Comparison of ENCODE assay signal across 8 cellular contexts in genomic region chr19:10419646-10420443, GRCh38. TPM values are rescaled to one million over a fixed set of nuclear protein-coding genes. Genes with fewer than 3 reads are reported as not detected.
DNase-seq lines count a peak whose midpoint lies in the region; ATAC-seq and TF ChIP-seq lines count a peak whose summit lies in the region.

No MANE protein-coding gene starts in this region.

- WGBS in right cardiac atrium = 1% methylated on average over 60 of the region's 61 CpGs

- no peaks in the 10 kb centered on the region for H3K79me2 ChIP-seq in ACC112 (ENCODE audit: control insufficient read depth, insufficient read depth, low read length, unreplicated experiment)

- DNase-seq in GM06990 (ENCODE audit: extremely low read depth, insufficient read length) (peak; percentile 83), NCI-H510A (lab: John Stamatoyannopoulos, UW) (peak; percentile 93), right cardiac atrium (no peak)
- DNase-seq in activated T-cell treated with anti-CD3 and anti-CD28 coated beads, Interleukin-2, amount 50 U/mL, for 72 hours = peak; percentile 63 to 71
- DNase-seq in stimulated activated effector memory CD8-positive, alpha-beta T cell treated with anti-CD3 and anti-CD28 coated beads, Interleukin-12 subunit alpha, Interleukin-12 subunit beta, amount 100 ng/mL, for 72 hours (ENCODE audit: low spot score in 2 of 2) = peak; percentile 56 to 84

- H3K4me1 Mint-ChIP-seq in activated T-cell treated with anti-CD3 and anti-CD28 coated beads, Interleukin-2, amount 50 U/mL, for 72 hours (ENCODE audit: low read depth) = peaks cover 76% of the 10 kb centered on the region
- peaks cover 80% of the 10 kb centered on the region for H3K4me1 Mint-ChIP-seq in stimulated activated effector memory CD8-positive, alpha-beta T cell treated with anti-CD3 and anti-CD28 coated beads, Interleukin-12 subunit alpha, Interleukin-12 subunit beta, amount 100 ng/mL, for 72 hours

- intact Hi-C loops in right cardiac atrium (cut with DNase I) = loop anchor here in 1 of 4 donors (10.0 kb wide), 1 partner anchor 565 kb away; no protein-coding TSS in a partner anchor

- H3K4me3 ChIP-seq in ACC112 (ENCODE audit: low read depth, low read length) (peak overlapping the region; percentile 79), GM06990 (replicated peaks; ENCODE audit: low read depth, low read length) (peak overlapping the region; percentile 52), right cardiac atrium (ENCODE audit: low read length) (peak overlapping the region; percentile 9)

- ATAC-seq in activated T-cell treated with anti-CD3 and anti-CD28 coated beads, Interleukin-2, amount 50 U/mL, for 72 hours (replicated peaks in 1 of 2) = peak; percentile 26 to 37
- ATAC-seq in right cardiac atrium (no peak), HG03135 (IDR thresholded peaks at IDR 0.05; ENCODE audit: unreplicated experiment) (no peak), HG03108 (IDR thresholded peaks at IDR 0.05; ENCODE audit: unreplicated experiment) (no peak)
- ATAC-seq in stimulated activated effector memory CD8-positive, alpha-beta T cell treated with anti-CD3 and anti-CD28 coated beads, Interleukin-12 subunit alpha, Interleukin-12 subunit beta, amount 100 ng/mL, for 72 hours = peak; percentile 43

- peaks cover 35% of the 10 kb centered on the region; the same call in 1 of the 2 replicates for H3K27me3 ChIP-seq in ACC112 (ENCODE audit: insufficient read depth, low read length)
- H3K27me3 ChIP-seq in GM06990 (replicated peaks; ENCODE audit: control insufficient read depth, insufficient read depth, low read length) = no peaks in the 10 kb centered on the region
- H3K27me3 ChIP-seq in right cardiac atrium (ENCODE audit: control insufficient read depth, insufficient read depth) = no peaks in the 10 kb centered on the region

- H3K9me3 Mint-ChIP-seq in activated T-cell treated with anti-CD3 and anti-CD28 coated beads, Interleukin-2, amount 50 U/mL, for 72 hours = no peaks in the 10 kb centered on the region
- H3K9me3 Mint-ChIP-seq in stimulated activated effector memory CD8-positive, alpha-beta T cell treated with anti-CD3 and anti-CD28 coated beads, Interleukin-12 subunit alpha, Interleukin-12 subunit beta, amount 100 ng/mL, for 72 hours = no peaks in the 10 kb centered on the region

- no peak overlapping the region for H3K27ac ChIP-seq in ACC112 (ENCODE audit: low read depth, low read length)
- H3K27ac ChIP-seq in right cardiac atrium (ENCODE audit: low read length) = no peak overlapping the region

- H3K36me3 ChIP-seq in ACC112 (ENCODE audit: insufficient read depth, low read length) = no peaks in the 10 kb centered on the region
- no peaks in the 10 kb centered on the region for H3K36me3 ChIP-seq in GM06990 (ENCODE audit: control insufficient read depth, insufficient read depth, low read length)

- peak; percentile 3 for TF ChIP-seq CTCF in GM06990 (IDR thresholded peaks at IDR 0.05; ENCODE audit: insufficient read depth, low read length, poor library complexity, severe bottlenecking)

- H2AFZ ChIP-seq in ACC112 (ENCODE audit: low read length, unreplicated experiment) = peak overlapping the region; percentile 43

- peaks cover 45% of the 10 kb centered on the region for H3K27me3 Mint-ChIP-seq in activated T-cell treated with anti-CD3 and anti-CD28 coated beads, Interleukin-2, amount 50 U/mL, for 72 hours (ENCODE audit: low read depth)

- H3K27ac Mint-ChIP-seq in activated T-cell treated with anti-CD3 and anti-CD28 coated beads, Interleukin-2, amount 50 U/mL, for 72 hours = peak overlapping the region; percentile 6
- H3K27ac Mint-ChIP-seq in stimulated activated effector memory CD8-positive, alpha-beta T cell treated with anti-CD3 and anti-CD28 coated beads, Interleukin-12 subunit alpha, Interleukin-12 subunit beta, amount 100 ng/mL, for 72 hours = peak overlapping the region; percentile 90

- H3K36me3 Mint-ChIP-seq in activated T-cell treated with anti-CD3 and anti-CD28 coated beads, Interleukin-2, amount 50 U/mL, for 72 hours (ENCODE audit: insufficient read depth in 2 of 2) = peaks cover 0 to 4% of the 10 kb centered on the region in 2 donors
- H3K36me3 Mint-ChIP-seq in stimulated activated effector memory CD8-positive, alpha-beta T cell treated with anti-CD3 and anti-CD28 coated beads, Interleukin-12 subunit alpha, Interleukin-12 subunit beta, amount 100 ng/mL, for 72 hours = peaks cover 47% of the 10 kb centered on the region

- H3K4me3 Mint-ChIP-seq in activated T-cell treated with anti-CD3 and anti-CD28 coated beads, Interleukin-2, amount 50 U/mL, for 72 hours = peak overlapping the region; percentile 94 to 96
- peak overlapping the region; percentile 81 for H3K4me3 Mint-ChIP-seq in stimulated activated effector memory CD8-positive, alpha-beta T cell treated with anti-CD3 and anti-CD28 coated beads, Interleukin-12 subunit alpha, Interleukin-12 subunit beta, amount 100 ng/mL, for 72 hours

- H3K4me1 ChIP-seq in ACC112 (ENCODE audit: control insufficient read depth, insufficient read depth, low read length, unreplicated experiment) = peaks cover 28% of the 10 kb centered on the region
- peaks cover 4% of the 10 kb centered on the region for H3K4me1 ChIP-seq in right cardiac atrium (ENCODE audit: control insufficient read depth, insufficient read depth, low read length)

- no peaks in the 10 kb centered on the region for H3K9me3 ChIP-seq in right cardiac atrium (ENCODE audit: control insufficient read depth, low read length)

RNA-seq across cellular contexts. Expression of gene PDE4A, which starts 0.5 kb away (rescaled TPM):
- total RNA-seq in activated T-cell treated with anti-CD3 and anti-CD28 coated beads, Interleukin-2, amount 50 U/mL, for 72 hours = 10 to 100 TPM; 21.8 to 36.8 TPM
- total RNA-seq in right cardiac atrium = 10 to 100 TPM in 3 of 4 donors, 1 to 10 TPM in 1; 8.4 to 14.2 (median 11.0) TPM
- polyA plus RNA-seq in right cardiac atrium = 5.5 TPM

RNA-seq across cellular contexts. Expression of gene CDC37, which starts 16.5 kb away (rescaled TPM):
- 100 to 1,000 TPM; 128 to 137 TPM for total RNA-seq in activated T-cell treated with anti-CD3 and anti-CD28 coated beads, Interleukin-2, amount 50 U/mL, for 72 hours
- 100 to 1,000 TPM; 131 to 133 (median 132) TPM for total RNA-seq in right cardiac atrium
- polyA plus RNA-seq in right cardiac atrium = 228 TPM

RNA-seq across cellular contexts. Expression of gene TYK2, which starts 39.5 kb away (rescaled TPM):
- 100 to 1,000 TPM; 174 to 222 TPM for total RNA-seq in activated T-cell treated with anti-CD3 and anti-CD28 coated beads, Interleukin-2, amount 50 U/mL, for 72 hours
- 10 to 100 TPM; 56.3 to 77.0 (median 73.4) TPM for total RNA-seq in right cardiac atrium
- polyA plus RNA-seq in right cardiac atrium = 71.6 TPM

Comparison
In these comparisons a context has a peak if more than half of its experiments do, and no peak if none do; other contexts are left out.
1. H3K4me3 ChIP-seq: peak in every context shown above with its lines; median percentile 79 in ACC112; 52 in GM06990; 9 in right cardiac atrium.
2. DNase-seq: peak in GM06990 (single experiment), NCI-H510A (single experiment), activated T-cell treated with anti-CD3 and anti-CD28 coated beads, Interleukin-2, amount 50 U/mL, for 72 hours (2 of 2) and stimulated activated effector memory CD8-positive, alpha-beta T cell treated with anti-CD3 and anti-CD28 coated beads, Interleukin-12 subunit alpha, Interleukin-12 subunit beta, amount 100 ng/mL, for 72 hours (2 of 2); none in right cardiac atrium (0 of 3).
3. ATAC-seq: peak in activated T-cell treated with anti-CD3 and anti-CD28 coated beads, Interleukin-2, amount 50 U/mL, for 72 hours (2 of 2) and stimulated activated effector memory CD8-positive, alpha-beta T cell treated with anti-CD3 and anti-CD28 coated beads, Interleukin-12 subunit alpha, Interleukin-12 subunit beta, amount 100 ng/mL, for 72 hours (single experiment); none in right cardiac atrium (0 of 2), HG03135 (single experiment) and HG03108 (single experiment).